In genomic region chr13:90750957-90751356, GRCh38 we compare ENCODE assay signal across 25 cellular contexts.
"Had no signal": no experiment of that assay in that cellular context is flagged by ENCODE, and none has a peak within 500 bp of the region (broad histone marks: within the 10 kb centered on the region; RNA-seq: fewer than 3 reads in every experiment).

No MANE protein-coding gene starts in this region.

- H3K36me3 ChIP-seq: ascending aorta had no signal

- DNase-seq: activated CD4-positive, alpha-beta T cell treated with anti-CD3 and anti-CD28 coated beads for 4 hours; activated CD8-positive, alpha-beta T cell treated with anti-CD3 and anti-CD28 coated beads for 36 hours; activated effector memory CD4-positive, alpha-beta T cell treated with Interleukin-2 at 50 U/mL for 16 hours; activated naive CD4-positive, alpha-beta T cell; activated T-cell treated with anti-CD3 and anti-CD28 coated beads, Interleukin-2, amount 50 U/mL, for 24 hours; amniotic stem cell; body of pancreas; central memory CD4-positive, alpha-beta T cell; IMR-90; KG1; NCI-H1092; NCI-H1417; NCI-H1930; NCI-H2171; NCI-H2227 treated with DMSO at 0.1 percent for 48 hours; NCI-H526 treated with DMSO at 0.1 percent for 48 hours; NCI-H82; SIG-M5; T-helper 17 cell; T-helper 9 cell had no signal

- H3K4me1 Mint-ChIP-seq: activated naive CD4-positive, alpha-beta T cell treated with anti-CD3 and anti-CD28 coated beads, Interleukin-2, amount 50 U/mL, for 24 hours; T-helper 17 cell had no signal

- H3K4me1 ChIP-seq: ascending aorta, body of pancreas had no signal

- H3K27ac ChIP-seq: ascending aorta, body of pancreas, SK-N-MC had no signal

- H3K4me3 Mint-ChIP-seq: activated CD8-positive, alpha-beta T cell treated with anti-CD3 and anti-CD28 coated beads for 36 hours; activated naive CD4-positive, alpha-beta T cell treated with anti-CD3 and anti-CD28 coated beads, Interleukin-2, amount 50 U/mL, for 24 hours; activated T-cell treated with anti-CD3 and anti-CD28 coated beads, Interleukin-2, amount 50 U/mL, for 24 hours; activated T-helper 1 cell treated with anti-CD3 and anti-CD28 coated beads, Interleukin-12 subunit alpha, Interleukin-12 subunit beta, Interleukin-2, Interleukin-4 antibody, amounts not matched to agents 30 ng/mL and 10 ng/mL and 1 ng/mL, durations not matched to agents 14 hours and 24 hours and 36 hours; T-helper 17 cell had no signal

- H3K4me3 ChIP-seq: ascending aorta, body of pancreas, SK-N-MC had no signal

- H3K9me3 ChIP-seq: ascending aorta, body of pancreas had no signal

- H3K27me3 ChIP-seq: ascending aorta, body of pancreas had no signal

- H3K27ac Mint-ChIP-seq: activated CD8-positive, alpha-beta T cell treated with anti-CD3 and anti-CD28 coated beads for 36 hours; activated naive CD4-positive, alpha-beta T cell treated with anti-CD3 and anti-CD28 coated beads, Interleukin-2, amount 50 U/mL, for 24 hours; activated T-cell treated with anti-CD3 and anti-CD28 coated beads, Interleukin-2, amount 50 U/mL, for 24 hours; activated T-helper 1 cell treated with anti-CD3 and anti-CD28 coated beads, Interleukin-12 subunit alpha, Interleukin-12 subunit beta, Interleukin-2, Interleukin-4 antibody, amounts not matched to agents 30 ng/mL and 10 ng/mL and 1 ng/mL, durations not matched to agents 14 hours and 24 hours and 36 hours; T-helper 17 cell had no signal

- H3K27me3 Mint-ChIP-seq: activated CD8-positive, alpha-beta T cell treated with anti-CD3 and anti-CD28 coated beads for 36 hours; activated naive CD4-positive, alpha-beta T cell treated with anti-CD3 and anti-CD28 coated beads, Interleukin-2, amount 50 U/mL, for 24 hours; activated T-cell treated with anti-CD3 and anti-CD28 coated beads, Interleukin-2, amount 50 U/mL, for 24 hours; T-helper 17 cell had no signal

- H3K36me3 Mint-ChIP-seq: activated naive CD4-positive, alpha-beta T cell treated with anti-CD3 and anti-CD28 coated beads, Interleukin-2, amount 50 U/mL, for 24 hours had no signal

- ATAC-seq: activated CD4-positive, CD25-positive, alpha-beta regulatory T cell treated with anti-CD3 and anti-CD28 coated beads, Interleukin-2, amount 50 U/mL, for 24 hours; activated CD8-positive, alpha-beta T cell treated with anti-CD3 and anti-CD28 coated beads for 36 hours; body of pancreas; T-helper 17 cell had no signal
